In the genomic region with DNA sequence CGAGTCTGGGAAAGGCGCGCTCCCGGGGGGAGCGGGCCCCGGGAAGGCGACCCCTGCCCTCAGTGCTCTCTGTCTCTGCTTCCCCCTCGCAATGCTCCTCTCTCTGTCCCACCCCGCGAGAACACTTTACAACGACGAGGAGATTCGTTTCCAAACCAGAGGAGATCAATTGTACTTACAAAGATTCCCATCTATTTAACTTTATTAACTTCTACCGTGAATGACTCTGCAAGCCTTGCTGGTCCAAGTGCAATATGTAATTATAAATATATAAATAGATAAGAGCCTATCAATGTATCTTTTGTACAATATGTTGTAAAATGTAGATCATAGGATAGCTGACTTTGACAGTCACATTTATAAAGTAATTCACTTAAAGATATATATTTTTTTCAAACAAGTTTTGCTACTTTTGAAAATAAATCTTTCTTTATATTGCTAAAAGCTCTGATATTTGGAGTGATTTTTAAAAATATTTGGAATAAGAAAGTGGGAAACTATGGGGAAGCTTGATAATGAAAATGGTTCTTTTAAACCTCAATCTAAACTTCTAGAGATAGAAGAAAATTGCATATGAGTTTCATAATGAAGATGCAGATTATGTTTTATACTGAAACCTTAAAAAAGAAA, we compare ENCODE assay signal across 9 cellular contexts. TPM values are rescaled to one million over a fixed set of nuclear protein-coding genes. Genes with fewer than 3 reads are reported as not detected.
DNase-seq lines count a peak whose midpoint lies in the region; ATAC-seq and TF ChIP-seq lines count a peak whose summit lies in the region.
"Had no signal": no experiment of that assay in that cellular context is flagged by ENCODE, and none has a peak within 500 bp of the region (broad histone marks: within the 10 kb centered on the region; RNA-seq: fewer than 3 reads in every experiment).

No MANE protein-coding gene starts in this region.

- TF ChIP-seq EP300 in SK-N-SH (IDR thresholded peaks at IDR 0.05; ENCODE audit: borderline replicate concordance in 1 of 2, low read depth in 1 of 2, low read length in 1 of 2) = no peak

- H3F3A ChIP-seq in SK-N-SH (replicated peaks; ENCODE audit: insufficient read depth) = no peaks in the 10 kb centered on the region

- no peak overlapping the region for H3K27ac Mint-ChIP-seq in activated naive CD8-positive, alpha-beta T cell
- peak overlapping the region; percentile 87 for H3K27ac Mint-ChIP-seq in stimulated activated naive B cell treated with anti-CD40 and anti-IgM and Interleukin-4, amounts not matched to agents 10 μg/mL and 1 μg/mL and 100 μg/mL, for 72 hours

- no peak for TF ChIP-seq CTCF in SK-N-SH (IDR thresholded peaks at IDR 0.05)
- TF ChIP-seq CTCF in kidney epithelial cell (IDR thresholded peaks at IDR 0.05; ENCODE audit: insufficient read depth, low read length, poor library complexity, severe bottlenecking) = no peak

- DNase-seq in SK-N-SH (peak; percentile 39), kidney epithelial cell (ENCODE audit: low read depth) (no peak), head of caudate nucleus (no peak)
- DNase-seq in stimulated activated naive B cell treated with anti-CD40 and anti-IgM and Interleukin-4, amounts not matched to agents 10 μg/mL and 1 μg/mL and 100 μg/mL, for 72 hours = no peak

- H3K36me3 Mint-ChIP-seq in activated naive CD8-positive, alpha-beta T cell = no peaks in the 10 kb centered on the region
- no peaks in the 10 kb centered on the region for H3K36me3 Mint-ChIP-seq in stimulated activated naive B cell treated with anti-CD40 and anti-IgM and Interleukin-4, amounts not matched to agents 10 μg/mL and 1 μg/mL and 100 μg/mL, for 72 hours

- 0% methylated on average over 8 of the region's 14 CpGs for WGBS in SK-N-SH (ENCODE audit: low lambda C conversion rate)

- H3K36me3 ChIP-seq in SK-N-SH (replicated peaks in 1 of 2; ENCODE audit: control insufficient read depth in 1 of 2, insufficient read depth in 2 of 2, low read length in 1 of 2) (no peaks in the 10 kb centered on the region), kidney epithelial cell (ENCODE audit: control insufficient read depth, insufficient read depth, low read length) (no peaks in the 10 kb centered on the region)

- H3K9me2 ChIP-seq in SK-N-SH = no peaks in the 10 kb centered on the region

- TF ChIP-seq RAD21 in SK-N-SH (IDR thresholded peaks at IDR 0.05; ENCODE audit: low read length) = no peak

- H3K27me3 ChIP-seq in SK-N-SH (ENCODE audit: insufficient read depth) = peaks cover 95% of the 10 kb centered on the region
- H3K27me3 ChIP-seq in kidney epithelial cell (ENCODE audit: control insufficient read depth, insufficient read depth, low read length) = peaks cover 57% of the 10 kb centered on the region

- H3K4me2 ChIP-seq in SK-N-SH = peak overlapping the region; percentile 55; the same call in 1 of the 2 replicates

- no peaks in the 10 kb centered on the region for H4K20me1 ChIP-seq in SK-N-SH (ENCODE audit: insufficient read depth)

- no peak for ATAC-seq in SK-N-SH treated with all-trans-retinoic acid at 6 μM for 48 hours
- no peak for ATAC-seq in stimulated activated naive B cell treated with anti-CD40 and anti-IgM and Interleukin-4, amounts not matched to agents 10 μg/mL and 1 μg/mL and 100 μg/mL, for 72 hours (replicated peaks)
- ATAC-seq in GM21786 (IDR thresholded peaks at IDR 0.05; ENCODE audit: unreplicated experiment) = no peak
- no peak for ATAC-seq in GM19351 (IDR thresholded peaks at IDR 0.05; ENCODE audit: unreplicated experiment)

- H3K4me1 ChIP-seq in SK-N-SH (ENCODE audit: control insufficient read depth in 1 of 2, insufficient read depth in 2 of 2, low read depth in 1 of 2, low read length in 1 of 2) = peaks cover 0 to 8% of the 10 kb centered on the region in 2 experiments; a peak in 1 of 4 replicates

- intact Hi-C loops in head of caudate nucleus (cut with DNase I) = no loop called here

- H3K9ac ChIP-seq in SK-N-SH = no peak overlapping the region

- H2AFZ ChIP-seq in SK-N-SH (ENCODE audit: low read depth) = no peak overlapping the region

- CTCF ChIA-PET in SK-N-SH (lab: Yijun Ruan, JAX) = interaction anchor here (1.1 to 9.4 kb wide), 3 partner anchors 25 to 322 kb away, joined by 3 to 51 read pairs (median 4); no protein-coding TSS in a partner anchor

- no peak overlapping the region for H3K4me3 ChIP-seq in SK-N-SH (ENCODE audit: low read depth in 2 of 2, low read length in 1 of 2)
- peak overlapping the region; percentile 42 for H3K4me3 ChIP-seq in kidney epithelial cell (ENCODE audit: low read depth, low read length)

- POLR2A ChIA-PET in SK-N-SH (lab: Yijun Ruan, JAX) = no interaction called here

- H3K4me1 Mint-ChIP-seq in activated naive CD8-positive, alpha-beta T cell (ENCODE audit: low read depth) = peaks cover 48% of the 10 kb centered on the region
- H3K4me1 Mint-ChIP-seq in stimulated activated naive B cell treated with anti-CD40 and anti-IgM and Interleukin-4, amounts not matched to agents 10 μg/mL and 1 μg/mL and 100 μg/mL, for 72 hours = peaks cover 22 to 63% of the 10 kb centered on the region in 2 donors

- peak overlapping the region; percentile 85 for H3K4me3 Mint-ChIP-seq in activated naive CD8-positive, alpha-beta T cell
- H3K4me3 Mint-ChIP-seq in stimulated activated naive B cell treated with anti-CD40 and anti-IgM and Interleukin-4, amounts not matched to agents 10 μg/mL and 1 μg/mL and 100 μg/mL, for 72 hours = peak overlapping the region; percentile 81 to 82

- H3K79me2 ChIP-seq in SK-N-SH (ENCODE audit: insufficient read depth) = no peaks in the 10 kb centered on the region

- no peaks in the 10 kb centered on the region for H3K9me3 Mint-ChIP-seq in activated naive CD8-positive, alpha-beta T cell (ENCODE audit: low read depth)
- H3K9me3 Mint-ChIP-seq in stimulated activated naive B cell treated with anti-CD40 and anti-IgM and Interleukin-4, amounts not matched to agents 10 μg/mL and 1 μg/mL and 100 μg/mL, for 72 hours = peaks cover 0 to 4% of the 10 kb centered on the region in 2 donors

- H3K9me3 ChIP-seq in SK-N-SH = no peaks in the 10 kb centered on the region

- H3K27me3 Mint-ChIP-seq in activated naive CD8-positive, alpha-beta T cell = peaks cover 64% of the 10 kb centered on the region
- H3K27me3 Mint-ChIP-seq in stimulated activated naive B cell treated with anti-CD40 and anti-IgM and Interleukin-4, amounts not matched to agents 10 μg/mL and 1 μg/mL and 100 μg/mL, for 72 hours = peaks cover 76 to 89% of the 10 kb centered on the region in 2 donors

- H3K27ac ChIP-seq in SK-N-SH (ENCODE audit: low read depth in 2 of 2, low read length in 1 of 2) = no peak overlapping the region

TF ChIP-seq in SK-N-SH, 30 proteins besides CTCF, POLR2A, EP300 and RAD21:
- TF ChIP-seq, protein P1, sequence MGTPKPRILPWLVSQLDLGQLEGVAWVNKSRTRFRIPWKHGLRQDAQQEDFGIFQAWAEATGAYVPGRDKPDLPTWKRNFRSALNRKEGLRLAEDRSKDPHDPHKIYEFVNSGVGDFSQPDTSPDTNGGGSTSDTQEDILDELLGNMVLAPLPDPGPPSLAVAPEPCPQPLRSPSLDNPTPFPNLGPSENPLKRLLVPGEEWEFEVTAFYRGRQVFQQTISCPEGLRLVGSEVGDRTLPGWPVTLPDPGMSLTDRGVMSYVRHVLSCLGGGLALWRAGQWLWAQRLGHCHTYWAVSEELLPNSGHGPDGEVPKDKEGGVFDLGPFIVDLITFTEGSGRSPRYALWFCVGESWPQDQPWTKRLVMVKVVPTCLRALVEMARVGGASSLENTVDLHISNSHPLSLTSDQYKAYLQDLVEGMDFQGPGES (IDR thresholded peaks at IDR 0.05; ENCODE audit: low read depth, low read length) = no peak
- TF ChIP-seq CHD2 (IDR thresholded peaks at IDR 0.05; ENCODE audit: low read length, partially characterized antibody) = no peak
- 0 out of 2 replicates have a peak, but pooled peaks have one; percentile 12 for TF ChIP-seq EZH2phosphoT487 (IDR thresholded peaks at IDR 0.05; ENCODE audit: borderline replicate concordance, low read depth)

TF ChIP-seq in SK-N-SH treated with all-trans-retinoic acid at 6 μM for 48 hours, 23 proteins besides CTCF, POLR2A, EP300 and RAD21 (continues in another document):
- TF ChIP-seq ZFP3 (CRISPR knock-in tag; IDR thresholded peaks at IDR 0.05) (no peak), TSHZ2 (CRISPR knock-in tag; IDR thresholded peaks at IDR 0.05) (no peak), ESRRG (CRISPR knock-in tag; IDR thresholded peaks at IDR 0.05) (no peak), ARNTL (CRISPR knock-in tag; IDR thresholded peaks at IDR 0.05; ENCODE audit: borderline replicate concordance, low read depth) (no peak), TOX (CRISPR knock-in tag; IDR thresholded peaks at IDR 0.05; ENCODE audit: borderline replicate concordance) (no peak)

RNA-seq across cellular contexts. Expression of gene TCF21, which starts 3.0 kb away (rescaled TPM):
- polyA plus RNA-seq in SK-N-SH (2012; rRNA removed) = not detected in 2 replicates
- polyA plus RNA-seq in SK-N-SH (2012; cell fraction: cytosol; rRNA removed) = not detected in 2 replicates
- not detected in 2 replicates for polyA plus RNA-seq in SK-N-SH (2012; cell fraction: nucleus; rRNA removed)
- 0.33 and 0.68 TPM in 2 replicates for total RNA-seq in kidney epithelial cell
- total RNA-seq: A172 had no signal
